In genomic region chr14:56799327-56799645, GRCh38 we compare ENCODE assay signal across 26 cellular contexts. TPM values are rescaled to one million over a fixed set of nuclear protein-coding genes. Genes with fewer than 3 reads are reported as not detected.
DNase-seq lines count a peak whose midpoint lies in the region; ATAC-seq, FAIRE-seq and TF ChIP-seq lines count a peak whose summit lies in the region.
"Had no signal": no experiment of that assay in that cellular context is flagged by ENCODE, and none has a peak within 500 bp of the region (broad histone marks: within the 10 kb centered on the region; RNA-seq: fewer than 3 reads in every experiment).

No MANE protein-coding gene starts in this region.

- DNase-seq in H9 = no peak
- DNase-seq in H1 (ENCODE audit: low read depth in 1 of 2, low spot score in 2 of 2) = no peak
- no peak for DNase-seq in testis
- DNase-seq in medulla oblongata (ENCODE audit: extremely low spot score) = no peak
- no peak for DNase-seq in PC-3
- no peak for DNase-seq in DMS79 (lab: John Stamatoyannopoulos, UW)
- DNase-seq: CD4-positive, alpha-beta T cell; DMS153; NCI-H1092 treated with DMSO at 0.1 percent for 48 hours; NCI-H187; NCI-H2107; NCI-H510A; NCI-H748 treated with DMSO at 0.1 percent for 48 hours; OCI-M1; SHP77 had no signal

- H3K23me2 ChIP-seq in H9 (ENCODE audit: insufficient read length, low read depth, low read length, poor library complexity, severe bottlenecking) = peaks cover 50% of the 10 kb centered on the region
- peaks cover 35% of the 10 kb centered on the region for H3K23me2 ChIP-seq in H1 (ENCODE audit: low read depth, low read length)

- H3K18ac ChIP-seq in H9 (ENCODE audit: insufficient read length, low read depth, low read length) (no peak overlapping the region), H1 (ENCODE audit: extremely low read depth, low read length) (peak overlapping the region; percentile 17)

- H3K23ac ChIP-seq in H9 (ENCODE audit: insufficient read length, low read depth, low read length) = no peak overlapping the region
- no peak overlapping the region for H3K23ac ChIP-seq in H1 (ENCODE audit: insufficient read length)

- H2AFZ ChIP-seq in H9 (ENCODE audit: low read length) (no peak overlapping the region), H1 (ENCODE audit: low read length) (no peak overlapping the region), PC-3 (ENCODE audit: low read length) (no peak overlapping the region)

- no peak for TF ChIP-seq EP300 in H1 (IDR thresholded peaks at IDR 0.05; ENCODE audit: borderline replicate concordance in 1 of 2, low read depth in 2 of 2, low read length in 2 of 2)

- H3K4me2 ChIP-seq in H9 (ENCODE audit: insufficient read depth, insufficient read length, low read length) (peak overlapping the region; percentile 78), H1 (ENCODE audit: insufficient read depth in 1 of 2, low read depth in 2 of 2, low read length in 2 of 2) (peak overlapping the region; percentile 87 to 92), PC-3 (ENCODE audit: low read length) (no peak overlapping the region)
- H3K4me2 ChIP-seq: A549 had no signal

- H3K4me1 Mint-ChIP-seq in H9 = peaks cover 76 to 82% of the 10 kb centered on the region in 2 experiments

- TF ChIP-seq CTCF in H9 (conservative IDR thresholded peaks at IDR 0.05) (no peak), H1 (IDR thresholded peaks at IDR 0.05; ENCODE audit: control extremely low read depth in 1 of 3, insufficient read depth in 1 of 3, low read depth in 1 of 3, low read length in 3 of 3) (no peak), testis (IDR thresholded peaks at IDR 0.05) (no peak), PC-3 (conservative IDR thresholded peaks at IDR 0.05; ENCODE audit: low read depth, low read length) (no peak)

- H3K56ac ChIP-seq in H9 (ENCODE audit: insufficient read length, low read depth, low read length) (no peak overlapping the region), H1 (replicated peaks; ENCODE audit: insufficient read length, low read depth, low read length) (no peak overlapping the region)

- H3K36me3 ChIP-seq in H1 (ENCODE audit: control insufficient read depth in 2 of 4, insufficient read depth in 4 of 4, low read length in 3 of 4) (peaks cover 26 to 45% (median 34%) of the 10 kb centered on the region in 4 experiments), iPS-18a (ENCODE audit: control insufficient read depth, low read depth, low read length) (peaks cover 41% of the 10 kb centered on the region), testis (ENCODE audit: low read depth, missing control alignments) (no peaks in the 10 kb centered on the region), PC-3 (ENCODE audit: low read depth, low read length) (no peaks in the 10 kb centered on the region)

- H2BK120ac ChIP-seq in H9 (ENCODE audit: low read depth, low read length, poor library complexity, severe bottlenecking) (no peak overlapping the region), H1 (replicated peaks; ENCODE audit: low read depth, low read length) (no peak overlapping the region)

- H2BK5ac ChIP-seq in H9 (ENCODE audit: insufficient read length, low read length) (no peak overlapping the region), H1 (ENCODE audit: low read depth, low read length) (peak overlapping the region; percentile 36; the same call in 1 of the 2 replicates)

- H3K4me1 ChIP-seq in H9 (ENCODE audit: insufficient read depth, low read length) (peaks cover 17% of the 10 kb centered on the region), H1 (replicated peaks in 1 of 4; ENCODE audit: control insufficient read depth in 3 of 4, insufficient read depth in 4 of 4, low read length in 3 of 4) (peaks cover 24 to 41% (median 29%) of the 10 kb centered on the region in 4 experiments; a peak in 6 of 7 replicates), iPS-18a (ENCODE audit: control insufficient read depth, low read depth, low read length) (peaks cover 49% of the 10 kb centered on the region), testis (no peaks in the 10 kb centered on the region), PC-3 (ENCODE audit: insufficient read depth, low read length) (no peaks in the 10 kb centered on the region)
- H3K4me1 ChIP-seq: A549 had no signal

- H3K14ac ChIP-seq in H9 (ENCODE audit: insufficient read depth, low read length) (no peak overlapping the region), H1 (ENCODE audit: insufficient read length) (no peak overlapping the region)

- H3K9ac ChIP-seq in H9 (ENCODE audit: extremely low read depth, insufficient read length, low read length) = no peak overlapping the region
- H3K9ac ChIP-seq in H1 (replicated peaks in 1 of 4; ENCODE audit: extremely low read depth in 1 of 4, low read depth in 3 of 4, low read length in 3 of 4) = peak overlapping the region in 1 of 4 experiments; percentile 2; a peak in 1 of 7 replicates
- peak overlapping the region; percentile 36 for H3K9ac ChIP-seq in iPS-18a (ENCODE audit: low read length)
- no peak overlapping the region for H3K9ac ChIP-seq in PC-3 (ENCODE audit: low read length)

- H3F3A ChIP-seq in PC-3 (ENCODE audit: low read length, unreplicated experiment) = no peaks in the 10 kb centered on the region

- BruUV-seq in PC-3 (replicated peaks; lab: Mats Ljungman, UMichigan) = no TSS peak

- ATAC-seq in PC-3 = no peak
- ATAC-seq: A549 had no signal

- H4K5ac ChIP-seq in H9 (ENCODE audit: insufficient read length, low read depth, low read length) (no peak overlapping the region), H1 (ENCODE audit: insufficient read length, low read depth, low read length) (no peak overlapping the region)

- no peaks in the 10 kb centered on the region for H3K9me2 ChIP-seq in PC-3 (replicated peaks; ENCODE audit: low read length)

- H2BK12ac ChIP-seq in H9 (ENCODE audit: insufficient read length, low read depth, low read length) (no peak overlapping the region), H1 (ENCODE audit: low read depth, low read length) (peak overlapping the region; percentile 77)

- H3K79me2 ChIP-seq in H9 (ENCODE audit: insufficient read depth, low read length) (peaks cover 2% of the 10 kb centered on the region; the same call in 1 of the 2 replicates), H1 (ENCODE audit: control insufficient read depth in 1 of 2, insufficient read depth in 2 of 2, low read length in 2 of 2) (peaks cover 14 to 40% of the 10 kb centered on the region in 2 experiments), PC-3 (ENCODE audit: low read length) (no peaks in the 10 kb centered on the region)

- H2AK5ac ChIP-seq in H9 (ENCODE audit: insufficient read length, low read length) (no peak overlapping the region), H1 (ENCODE audit: low read depth, low read length) (no peak overlapping the region)

- WGBS in H9 (ENCODE audit: extremely low coverage, insufficient read length, low lambda C conversion rate) = no CpG with 5 or more reads among the region's 7 CpGs
- 1% methylated on average over 7 of the region's 7 CpGs; no CpG with 5 or more reads in 1 of the 2 experiments for WGBS in H1 (ENCODE audit: extremely low coverage in 1 of 2, insufficient coverage in 1 of 2, insufficient read length in 1 of 2, insufficient replicate concordance in 2 of 2, low coverage in 1 of 2, low lambda C conversion rate in 2 of 2, missing lambda C conversion rate in 1 of 2), 2 experiments
- 5 to 16% methylated on average over 7 of the region's 7 CpGs for WGBS in testis, 2 donors

- H3K27ac ChIP-seq in H9 (ENCODE audit: insufficient read length, low read depth, low read length) (no peak overlapping the region), H1 (ENCODE audit: low read depth, low read length) (no peak overlapping the region), iPS-18a (ENCODE audit: low read length) (no peak overlapping the region), testis (no peak overlapping the region), PC-3 (ENCODE audit: low read length) (no peak overlapping the region)
- H3K27ac ChIP-seq: A549, HL-60 had no signal

- H3K4me3 ChIP-seq in H1 (ENCODE audit: extremely low read depth in 1 of 4, insufficient read depth in 2 of 4, low read depth in 3 of 4, low read length in 4 of 4) (peak overlapping the region; percentile 27 to 83 (median 49); a peak in 7 of 8 replicates), iPS-18a (ENCODE audit: low read length) (peak overlapping the region; percentile 61), testis (peak overlapping the region; percentile 10 to 34), PC-3 (ENCODE audit: low read length) (no peak overlapping the region)
- H3K4me3 ChIP-seq: A549, HAP-1, SK-N-MC had no signal

- H2BK20ac ChIP-seq in H9 (ENCODE audit: low read depth, low read length, poor library complexity, severe bottlenecking) = no peak overlapping the region
- no peak overlapping the region for H2BK20ac ChIP-seq in H1 (ENCODE audit: low read length)

- H4K20me1 ChIP-seq in H9 (ENCODE audit: control insufficient read depth, insufficient read depth, insufficient read length) (peaks cover 2% of the 10 kb centered on the region), H1 (replicated peaks in 1 of 2; ENCODE audit: control insufficient read depth in 1 of 2, insufficient read depth in 2 of 2, low read length in 2 of 2) (peaks cover 15 to 26% of the 10 kb centered on the region in 2 experiments), PC-3 (ENCODE audit: low read length) (no peaks in the 10 kb centered on the region)

- peaks cover 53% of the 10 kb centered on the region; the same call in 1 of the 2 replicates for H3K27me3 ChIP-seq in H9 (ENCODE audit: insufficient read depth, low read length)
- H3K27me3 ChIP-seq in H1 (replicated peaks in 1 of 4; ENCODE audit: control insufficient read depth in 3 of 4, extremely low read depth in 1 of 4, insufficient read depth in 3 of 4, low read length in 3 of 4) = peaks cover 2 to 49% (median 36%) of the 10 kb centered on the region in 4 experiments
- H3K27me3 ChIP-seq in iPS-18a (ENCODE audit: control insufficient read depth, insufficient read depth, low read length) = peaks cover 100% of the 10 kb centered on the region
- H3K27me3 ChIP-seq in testis = no peaks in the 10 kb centered on the region
- peaks cover 98% of the 10 kb centered on the region for H3K27me3 ChIP-seq in PC-3 (ENCODE audit: low read length)

- no peak overlapping the region for H3K4ac ChIP-seq in H9 (ENCODE audit: low read depth, low read length)
- H3K4ac ChIP-seq in H1 (replicated peaks; ENCODE audit: insufficient read length, low read depth, low read length) = no peak overlapping the region

- intact Hi-C loops in testis (cut with DNase I; ENCODE audit: low total_unique reads) (no loop called here), PC-3 (cut with micrococcal nuclease) (no loop called here)

- H3K79me1 ChIP-seq in H9 (ENCODE audit: insufficient read depth, low read depth, low read length, poor library complexity, severe bottlenecking) = peaks cover 3% of the 10 kb centered on the region
- peaks cover 7% of the 10 kb centered on the region; the same call in 1 of the 2 replicates for H3K79me1 ChIP-seq in H1 (ENCODE audit: low read depth, low read length)

- POLR2A ChIA-PET in H1 (lab: Charles Lee; ENCODE audit: partially characterized antibody) = interaction anchor here (1.2 to 2.8 kb wide), 5 partner anchors 8 to 299 kb away, joined by 3 to 29 read pairs (median 5); no protein-coding TSS in a partner anchor
- POLR2A ChIA-PET in PC-3 (lab: Charles Lee; ENCODE audit: unreplicated experiment) = no interaction called here

- TF ChIP-seq RAD21 in H1 (IDR thresholded peaks at IDR 0.05 in 1 of 2, conservative IDR thresholded peaks at IDR 0.05 in 1 of 2; ENCODE audit: low read depth in 2 of 2, low read length in 2 of 2) = no peak

- H2BK15ac ChIP-seq in H9 (ENCODE audit: low read depth, low read length) (no peak overlapping the region), H1 (ENCODE audit: low read length) (no peak overlapping the region)

- TF ChIP-seq POLR2A in H1 (IDR thresholded peaks at IDR 0.05; ENCODE audit: control extremely low read depth in 1 of 2, low read depth in 2 of 2, low read length in 2 of 2) = peak in 1 of 2 experiments; percentile 16; a peak in 1 of 3 replicates
- TF ChIP-seq POLR2A in testis (IDR thresholded peaks at IDR 0.05) = no peak

- H3K9me3 Mint-ChIP-seq in H9 = no peaks in the 10 kb centered on the region; a peak in 1 of 5 replicates
- H3K9me3 Mint-ChIP-seq: CD4-positive, alpha-beta T cell had no signal

- H3T11ph ChIP-seq in H9 (ENCODE audit: low read length) = no peak overlapping the region

- peak overlapping the region; percentile 71 to 97 for H3K4me3 Mint-ChIP-seq in H9
- H3K4me3 Mint-ChIP-seq: CD4-positive, alpha-beta T cell had no signal

- CTCF ChIA-PET in H1 (lab: Charles Lee; ENCODE audit: partially characterized antibody) = interaction anchor here (1.4 to 1.5 kb wide), 2 partner anchors 140 to 252 kb away, joined by 3 to 4 read pairs; no protein-coding TSS in a partner anchor
- CTCF ChIA-PET in PC-3 (lab: Charles Lee) = no interaction called here

- H4K8ac ChIP-seq in H9 (replicated peaks; ENCODE audit: insufficient read length, low read depth, low read length) = no peak overlapping the region
- no peak overlapping the region for H4K8ac ChIP-seq in H1 (ENCODE audit: extremely low read depth, insufficient read depth, low read length)

- H3K36me3 Mint-ChIP-seq in H9 (ENCODE audit: insufficient read depth in 1 of 3, low read depth in 3 of 3) = peaks cover 31 to 48% (median 42%) of the 10 kb centered on the region in 3 experiments

- no peak for FAIRE-seq in H1 (lab: Jason Lieb, UNC)
- FAIRE-seq: A549, GM12891, GM18507 had no signal

- H3K9me3 ChIP-seq in H9 (ENCODE audit: control insufficient read depth, low read depth, low read length) = no peaks in the 10 kb centered on the region
- no peaks in the 10 kb centered on the region for H3K9me3 ChIP-seq in H1 (ENCODE audit: insufficient read depth in 2 of 2, low read depth in 1 of 2, low read length in 1 of 2)
- H3K9me3 ChIP-seq in iPS-18a (ENCODE audit: control insufficient read depth, low read depth, low read length) = no peaks in the 10 kb centered on the region
- H3K9me3 ChIP-seq in testis = no peaks in the 10 kb centered on the region
- H3K9me3 ChIP-seq in PC-3 (ENCODE audit: low read length) = no peaks in the 10 kb centered on the region
- H3K9me3 ChIP-seq: A549, HAP-1 had no signal

- H3K27ac Mint-ChIP-seq in H9 = peak overlapping the region; percentile 9 to 92 (median 78); a peak in 4 of 7 replicates
- H3K27ac Mint-ChIP-seq: CD4-positive, alpha-beta T cell had no signal

- H3K27me3 Mint-ChIP-seq in H9 (ENCODE audit: low read depth) = peaks cover 38% of the 10 kb centered on the region

- H4K91ac ChIP-seq in H9 (ENCODE audit: insufficient read length, low read depth, low read length) (no peak overlapping the region), H1 (replicated peaks; ENCODE audit: insufficient read length, low read length) (no peak overlapping the region)

RNA-seq across cellular contexts. Expression of gene OTX2, which starts 11.0 kb away (rescaled TPM):
- 193 and 195 TPM in 2 replicates for total RNA-seq in H9 (2021)
- 33.9 and 37.6 TPM in 2 replicates for total RNA-seq in H1 (2021; fragmentation: NEBNext Ultra II Directional; extraction: Animal tissue kit (Norgen Biotek cat#: 25700))
- polyA plus RNA-seq in H1 (2011; rRNA removed) = 145 and 155 TPM in 2 replicates
- polyA plus RNA-seq in H1 (2011; cell fraction: cytosol; rRNA removed) = 128 TPM
- polyA plus RNA-seq in H1 (2011; cell fraction: nucleus; rRNA removed) = 155 TPM
- 87.4 to 98.7 TPM (median 90.9 TPM) in 4 replicates for polyA plus RNA-seq in H1 (2012, experiment 1 of 2)
- 20.6 TPM for polyA plus RNA-seq in H1 (2012, experiment 2 of 2)
- 14.9 TPM for polyA plus RNA-seq in H1 (2013, experiment 1 of 2)
- 12.8 TPM for polyA plus RNA-seq in H1 (2013, experiment 2 of 2)
- 345 and 397 TPM in 2 replicates for polyA minus RNA-seq in H1 (2011; rRNA and poly(A)+ RNA removed)
- 105 TPM for polyA minus RNA-seq in H1 (2011; cell fraction: cytosol; rRNA and poly(A)+ RNA removed)
- 216 TPM for polyA minus RNA-seq in H1 (2011; cell fraction: nucleus; rRNA and poly(A)+ RNA removed)
- total RNA-seq in testis = not detected
- polyA plus RNA-seq in testis (ENCODE audit: insufficient read depth, low read depth, low replicate concordance) = 0.50 TPM
- total RNA-seq in PC-3 (2014; rRNA removed) = not detected in 2 replicates
- total RNA-seq: CD4-positive, alpha-beta T cell; HT1080; LHCN-M2; RPMI7951 had no signal
- polyA plus RNA-seq: A549, BJ had no signal

Comparison
In these comparisons a context has a peak if more than half of its experiments do, and no peak if none do; other contexts are left out.
1. RNA of gene OTX2, which starts 11.0 kb away (total RNA-seq): 193 to 195 TPM in H9 and 33.9 to 37.6 TPM in H1; not detected in testis and not detected in PC-3; every median in the first group is over 10 times any median in the second.